In the genomic region with DNA sequence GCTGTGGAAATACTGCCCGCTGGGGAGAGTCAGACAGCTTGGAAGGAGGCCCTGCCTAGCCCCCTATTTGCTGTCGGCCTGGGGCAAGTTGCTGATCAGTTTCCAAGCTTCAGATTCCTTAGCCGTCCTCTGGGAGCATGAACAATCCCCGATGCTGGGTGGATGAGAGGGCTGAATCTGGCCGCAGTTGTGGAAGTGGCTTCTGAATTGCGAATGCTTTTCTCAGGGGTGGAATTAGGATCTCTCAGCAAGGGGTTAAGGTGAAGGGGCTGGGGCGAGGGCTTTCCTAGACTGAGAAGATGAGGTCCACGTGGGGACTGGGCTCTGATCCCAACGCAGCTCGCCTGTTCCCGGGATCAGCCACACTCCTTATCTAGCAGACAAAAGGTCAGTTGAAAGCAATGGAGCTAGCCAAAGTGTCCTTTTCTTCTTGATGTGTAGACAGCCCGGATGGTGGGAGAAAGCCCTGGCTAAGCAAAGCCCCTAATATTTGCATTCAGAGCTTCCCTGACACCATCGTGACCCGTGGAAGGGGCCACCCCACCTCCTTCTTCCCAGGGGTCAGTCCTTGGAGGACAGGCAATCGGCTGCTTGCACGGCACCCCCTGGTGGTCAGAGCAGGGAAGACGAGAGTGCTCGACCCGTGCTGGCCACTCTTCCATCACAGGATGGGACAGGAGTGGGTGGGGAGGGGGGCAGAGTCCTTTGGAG, we compare ENCODE assay signal across 1 cellular context.
TF ChIP-seq lines count a peak whose summit lies in the region.

No MANE protein-coding gene starts in this region.

TF ChIP-seq in GM23338, 12 proteins besides CTCF, POLR2A, EP300 and RAD21:
- TF ChIP-seq ZNF462 (CRISPR knock-in tag; IDR thresholded peaks at IDR 0.05) (no peak), ETS1 (IDR thresholded peaks at IDR 0.05) (no peak), EZH2 (IDR thresholded peaks at IDR 0.05; ENCODE audit: low read depth, unreplicated experiment) (no peak), JUNB (IDR thresholded peaks at IDR 0.05; ENCODE audit: unreplicated experiment) (no peak), ZNF331 (CRISPR knock-in tag; IDR thresholded peaks at IDR 0.05; ENCODE audit: low read depth) (no peak), CREB1 (CRISPR knock-in tag; IDR thresholded peaks at IDR 0.05; ENCODE audit: low read depth) (no peak; the same call in 1 of the 2 replicates), NANOG (IDR thresholded peaks at IDR 0.05; ENCODE audit: borderline replicate concordance) (no peak), POLR2AphosphoS5 (IDR thresholded peaks at IDR 0.05; ENCODE audit: low read depth) (no peak), EZH2phosphoT487 (IDR thresholded peaks at IDR 0.05; ENCODE audit: unreplicated experiment) (no peak), ZNF114 (CRISPR knock-in tag; IDR thresholded peaks at IDR 0.05) (no peak), STAT1 (IDR thresholded peaks at IDR 0.05; ENCODE audit: unreplicated experiment) (no peak)
- TF ChIP-seq, protein P1, sequence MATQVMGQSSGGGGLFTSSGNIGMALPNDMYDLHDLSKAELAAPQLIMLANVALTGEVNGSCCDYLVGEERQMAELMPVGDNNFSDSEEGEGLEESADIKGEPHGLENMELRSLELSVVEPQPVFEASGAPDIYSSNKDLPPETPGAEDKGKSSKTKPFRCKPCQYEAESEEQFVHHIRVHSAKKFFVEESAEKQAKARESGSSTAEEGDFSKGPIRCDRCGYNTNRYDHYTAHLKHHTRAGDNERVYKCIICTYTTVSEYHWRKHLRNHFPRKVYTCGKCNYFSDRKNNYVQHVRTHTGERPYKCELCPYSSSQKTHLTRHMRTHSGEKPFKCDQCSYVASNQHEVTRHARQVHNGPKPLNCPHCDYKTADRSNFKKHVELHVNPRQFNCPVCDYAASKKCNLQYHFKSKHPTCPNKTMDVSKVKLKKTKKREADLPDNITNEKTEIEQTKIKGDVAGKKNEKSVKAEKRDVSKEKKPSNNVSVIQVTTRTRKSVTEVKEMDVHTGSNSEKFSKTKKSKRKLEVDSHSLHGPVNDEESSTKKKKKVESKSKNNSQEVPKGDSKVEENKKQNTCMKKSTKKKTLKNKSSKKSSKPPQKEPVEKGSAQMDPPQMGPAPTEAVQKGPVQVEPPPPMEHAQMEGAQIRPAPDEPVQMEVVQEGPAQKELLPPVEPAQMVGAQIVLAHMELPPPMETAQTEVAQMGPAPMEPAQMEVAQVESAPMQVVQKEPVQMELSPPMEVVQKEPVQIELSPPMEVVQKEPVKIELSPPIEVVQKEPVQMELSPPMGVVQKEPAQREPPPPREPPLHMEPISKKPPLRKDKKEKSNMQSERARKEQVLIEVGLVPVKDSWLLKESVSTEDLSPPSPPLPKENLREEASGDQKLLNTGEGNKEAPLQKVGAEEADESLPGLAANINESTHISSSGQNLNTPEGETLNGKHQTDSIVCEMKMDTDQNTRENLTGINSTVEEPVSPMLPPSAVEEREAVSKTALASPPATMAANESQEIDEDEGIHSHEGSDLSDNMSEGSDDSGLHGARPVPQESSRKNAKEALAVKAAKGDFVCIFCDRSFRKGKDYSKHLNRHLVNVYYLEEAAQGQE (IDR thresholded peaks at IDR 0.05; ENCODE audit: unreplicated experiment), result no peak
